ENCODE assay signal across 1 cellular context in the genomic region with DNA sequence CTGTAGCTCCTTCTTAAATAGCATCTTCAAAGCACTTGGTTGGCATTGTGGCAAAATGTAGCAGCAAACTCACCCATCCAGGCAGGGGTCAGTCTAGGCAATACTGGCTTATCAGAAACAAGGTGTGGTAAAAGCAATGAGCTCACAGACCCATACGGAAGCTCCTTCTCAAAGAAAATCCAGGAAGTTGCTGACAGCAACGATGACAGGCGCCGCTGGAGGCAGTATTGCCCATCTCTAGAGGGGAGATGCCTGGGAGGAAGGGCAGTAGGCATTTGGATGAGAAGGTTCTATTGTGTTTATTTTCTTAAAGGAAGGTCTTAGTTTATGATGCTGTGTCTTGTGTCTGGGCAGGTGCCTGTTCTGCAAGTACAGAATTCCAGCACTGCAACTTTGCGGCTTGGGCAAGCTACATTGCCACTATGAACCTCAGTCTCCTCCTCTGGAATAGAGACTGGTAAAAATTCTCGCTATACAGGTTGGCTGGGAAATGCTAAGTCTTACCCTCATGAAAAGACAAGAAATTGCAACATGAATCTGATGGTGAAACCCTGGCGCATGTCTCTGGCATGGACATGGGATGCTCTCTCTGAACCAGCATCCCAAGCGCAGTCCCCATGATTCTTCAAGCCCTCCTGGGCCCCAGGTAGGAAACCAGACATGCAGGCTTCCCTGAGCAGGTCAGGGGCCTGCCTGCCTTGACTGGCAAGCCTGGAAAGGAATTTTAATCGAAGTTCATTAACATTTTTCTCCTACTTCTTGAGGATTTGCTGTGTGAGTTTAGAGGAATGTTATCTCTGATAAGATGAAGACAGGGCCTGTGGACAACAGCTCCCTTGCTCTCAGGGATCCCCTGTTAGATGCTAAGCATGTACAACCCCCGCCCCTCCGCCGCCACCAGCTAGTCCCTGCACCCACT.
TF ChIP-seq lines count a peak whose summit lies in the region.

No MANE protein-coding gene starts in this region.

TF ChIP-seq in WTC11, 78 proteins besides CTCF, POLR2A, EP300 and RAD21 (continued from another document):
- TF ChIP-seq, protein P1, sequence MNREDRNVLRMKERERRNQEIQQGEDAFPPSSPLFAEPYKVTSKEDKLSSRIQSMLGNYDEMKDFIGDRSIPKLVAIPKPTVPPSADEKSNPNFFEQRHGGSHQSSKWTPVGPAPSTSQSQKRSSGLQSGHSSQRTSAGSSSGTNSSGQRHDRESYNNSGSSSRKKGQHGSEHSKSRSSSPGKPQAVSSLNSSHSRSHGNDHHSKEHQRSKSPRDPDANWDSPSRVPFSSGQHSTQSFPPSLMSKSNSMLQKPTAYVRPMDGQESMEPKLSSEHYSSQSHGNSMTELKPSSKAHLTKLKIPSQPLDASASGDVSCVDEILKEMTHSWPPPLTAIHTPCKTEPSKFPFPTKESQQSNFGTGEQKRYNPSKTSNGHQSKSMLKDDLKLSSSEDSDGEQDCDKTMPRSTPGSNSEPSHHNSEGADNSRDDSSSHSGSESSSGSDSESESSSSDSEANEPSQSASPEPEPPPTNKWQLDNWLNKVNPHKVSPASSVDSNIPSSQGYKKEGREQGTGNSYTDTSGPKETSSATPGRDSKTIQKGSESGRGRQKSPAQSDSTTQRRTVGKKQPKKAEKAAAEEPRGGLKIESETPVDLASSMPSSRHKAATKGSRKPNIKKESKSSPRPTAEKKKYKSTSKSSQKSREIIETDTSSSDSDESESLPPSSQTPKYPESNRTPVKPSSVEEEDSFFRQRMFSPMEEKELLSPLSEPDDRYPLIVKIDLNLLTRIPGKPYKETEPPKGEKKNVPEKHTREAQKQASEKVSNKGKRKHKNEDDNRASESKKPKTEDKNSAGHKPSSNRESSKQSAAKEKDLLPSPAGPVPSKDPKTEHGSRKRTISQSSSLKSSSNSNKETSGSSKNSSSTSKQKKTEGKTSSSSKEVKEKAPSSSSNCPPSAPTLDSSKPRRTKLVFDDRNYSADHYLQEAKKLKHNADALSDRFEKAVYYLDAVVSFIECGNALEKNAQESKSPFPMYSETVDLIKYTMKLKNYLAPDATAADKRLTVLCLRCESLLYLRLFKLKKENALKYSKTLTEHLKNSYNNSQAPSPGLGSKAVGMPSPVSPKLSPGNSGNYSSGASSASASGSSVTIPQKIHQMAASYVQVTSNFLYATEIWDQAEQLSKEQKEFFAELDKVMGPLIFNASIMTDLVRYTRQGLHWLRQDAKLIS (CRISPR knock-in tag; IDR thresholded peaks at IDR 0.05; ENCODE audit: borderline replicate concordance), result no peak
- TF ChIP-seq, protein P2, sequence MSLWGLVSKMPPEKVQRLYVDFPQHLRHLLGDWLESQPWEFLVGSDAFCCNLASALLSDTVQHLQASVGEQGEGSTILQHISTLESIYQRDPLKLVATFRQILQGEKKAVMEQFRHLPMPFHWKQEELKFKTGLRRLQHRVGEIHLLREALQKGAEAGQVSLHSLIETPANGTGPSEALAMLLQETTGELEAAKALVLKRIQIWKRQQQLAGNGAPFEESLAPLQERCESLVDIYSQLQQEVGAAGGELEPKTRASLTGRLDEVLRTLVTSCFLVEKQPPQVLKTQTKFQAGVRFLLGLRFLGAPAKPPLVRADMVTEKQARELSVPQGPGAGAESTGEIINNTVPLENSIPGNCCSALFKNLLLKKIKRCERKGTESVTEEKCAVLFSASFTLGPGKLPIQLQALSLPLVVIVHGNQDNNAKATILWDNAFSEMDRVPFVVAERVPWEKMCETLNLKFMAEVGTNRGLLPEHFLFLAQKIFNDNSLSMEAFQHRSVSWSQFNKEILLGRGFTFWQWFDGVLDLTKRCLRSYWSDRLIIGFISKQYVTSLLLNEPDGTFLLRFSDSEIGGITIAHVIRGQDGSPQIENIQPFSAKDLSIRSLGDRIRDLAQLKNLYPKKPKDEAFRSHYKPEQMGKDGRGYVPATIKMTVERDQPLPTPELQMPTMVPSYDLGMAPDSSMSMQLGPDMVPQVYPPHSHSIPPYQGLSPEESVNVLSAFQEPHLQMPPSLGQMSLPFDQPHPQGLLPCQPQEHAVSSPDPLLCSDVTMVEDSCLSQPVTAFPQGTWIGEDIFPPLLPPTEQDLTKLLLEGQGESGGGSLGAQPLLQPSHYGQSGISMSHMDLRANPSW (CRISPR knock-in tag; conservative IDR thresholded peaks at IDR 0.05; ENCODE audit: low read depth), result no peak
- no peak for TF ChIP-seq EMX1 (CRISPR knock-in tag; IDR thresholded peaks at IDR 0.05)
- no peak for TF ChIP-seq GRHL2 (CRISPR knock-in tag; IDR thresholded peaks at IDR 0.05; ENCODE audit: insufficient replicate concordance, severe bottlenecking)
